In genomic region chr13:79285159-79285558, GRCh38 we compare ENCODE assay signal across 23 cellular contexts.
"Had no signal": no experiment of that assay in that cellular context is flagged by ENCODE, and none has a peak within 500 bp of the region (broad histone marks: within the 10 kb centered on the region; RNA-seq: fewer than 3 reads in every experiment).

No MANE protein-coding gene starts in this region.

- DNase-seq: dermis blood vessel endothelial cell; dorsolateral prefrontal cortex; effector CD4-positive, alpha-beta T cell; effector memory CD4-positive, alpha-beta T cell; foreskin keratinocyte; heart left ventricle; hypothalamus; immature natural killer cell; islet precursor cell; kidney; kidney glomerular epithelial cell; left colon; left ventricle myocardium superior; lower lobe of right lung; mammary epithelial cell; mesendoderm; midbrain; naive thymus-derived CD4-positive, alpha-beta T cell had no signal

- H3K4me1 ChIP-seq: esophagus muscularis mucosa, foreskin keratinocyte, gastroesophageal sphincter, heart left ventricle, lower lobe of right lung had no signal

- H3K4me3 ChIP-seq: coronary artery, dorsolateral prefrontal cortex, esophagus muscularis mucosa, gastroesophageal sphincter, heart left ventricle, hepatocyte, lower lobe of right lung had no signal

- ATAC-seq: foreskin keratinocyte; gastroesophageal sphincter; heart left ventricle; left colon; left lobe of liver; left ventricle myocardium superior; naive thymus-derived CD4-positive, alpha-beta T cell had no signal

- H3K27me3 ChIP-seq: esophagus muscularis mucosa, gastroesophageal sphincter, heart left ventricle, hepatocyte had no signal

- H3K36me3 ChIP-seq: esophagus muscularis mucosa, gastroesophageal sphincter, heart left ventricle, lower lobe of right lung had no signal

- H3K27ac ChIP-seq: coronary artery, dorsolateral prefrontal cortex, esophagus muscularis mucosa, foreskin keratinocyte, gastroesophageal sphincter, heart left ventricle, hepatocyte, lower lobe of right lung had no signal

- H3K9me3 ChIP-seq: esophagus muscularis mucosa, gastroesophageal sphincter, heart left ventricle, lower lobe of right lung had no signal
